Comparison of ENCODE assay signal across 18 cellular contexts in genomic region chr10:21954132-21954531, GRCh38. TPM values are rescaled to one million over a fixed set of nuclear protein-coding genes. Genes with fewer than 3 reads are reported as not detected.
DNase-seq lines count a peak whose midpoint lies in the region; ATAC-seq, FAIRE-seq and TF ChIP-seq lines count a peak whose summit lies in the region.
"Had no signal": no experiment of that assay in that cellular context is flagged by ENCODE, and none has a peak within 500 bp of the region (broad histone marks: within the 10 kb centered on the region; RNA-seq: fewer than 3 reads in every experiment).

No MANE protein-coding gene starts in this region.

- TF ChIP-seq CTCF in progenitor cell of endocrine pancreas (IDR thresholded peaks at IDR 0.05; ENCODE audit: unreplicated experiment), result no peak

- no peaks in the 10 kb centered on the region for H3K27me3 Mint-ChIP-seq in progenitor cell of endocrine pancreas
- H3K27me3 Mint-ChIP-seq: activated naive CD8-positive, alpha-beta T cell treated with anti-CD3 and anti-CD28 coated beads, Interleukin-2, amount 10 ng/mL, durations not matched to agents 7 days and 5 days had no signal

- no peak overlapping the region for H3K4ac ChIP-seq in mesenchymal stem cell (ENCODE audit: low read depth in 1 of 2, low read length in 2 of 2)

- no peak overlapping the region for H3K4me3 ChIP-seq in Karpas-422 (ENCODE audit: low read length)
- H3K4me3 ChIP-seq in mesenchymal stem cell (ENCODE audit: insufficient read depth in 1 of 2, low read depth in 1 of 2, low read length in 2 of 2), result no peak overlapping the region
- H3K4me3 ChIP-seq: psoas muscle, suprapubic skin had no signal

- peak; percentile 68 for ATAC-seq in GM21619 (IDR thresholded peaks at IDR 0.05; ENCODE audit: unreplicated experiment)
- ATAC-seq: HepG2 had no signal

- WGBS in mesenchymal stem cell, result 33% methylated on average over 1 of the region's 5 CpGs

- H3K36me3 ChIP-seq in Karpas-422 (ENCODE audit: insufficient read depth, low read length) (no peaks in the 10 kb centered on the region), mesenchymal stem cell (ENCODE audit: control insufficient read depth in 1 of 2, insufficient read depth in 2 of 2, low read depth in 1 of 2, low read length in 2 of 2) (no peaks in the 10 kb centered on the region)
- H3K36me3 ChIP-seq: suprapubic skin had no signal

- H3K4me1 ChIP-seq in Karpas-422 (ENCODE audit: low read length) (peaks cover 11% of the 10 kb centered on the region), mesenchymal stem cell (ENCODE audit: control insufficient read depth, insufficient read depth, low read depth, low read length) (peaks cover 1% of the 10 kb centered on the region)
- H3K4me1 ChIP-seq: psoas muscle, suprapubic skin had no signal

- H2BK5ac ChIP-seq in mesenchymal stem cell (ENCODE audit: low read depth, low read length, poor library complexity, severe bottlenecking), result no peak overlapping the region

- no peak for DNase-seq in GM12891 (ENCODE audit: insufficient read length, low spot score)
- DNase-seq in Karpas-422, result no peak
- no peak for DNase-seq in mesenchymal stem cell
- DNase-seq in DMS79 treated with DMSO at 0.1 percent for 48 hours (lab: John Stamatoyannopoulos, UW), result no peak
- no peak for DNase-seq in progenitor cell of endocrine pancreas (ENCODE audit: low spot score, unreplicated experiment)
- no peak for DNase-seq in SIG-M5 (lab: John Stamatoyannopoulos, UW)
- no peak for DNase-seq in NCI-H146 treated with DMSO at 0.1 percent for 48 hours (lab: John Stamatoyannopoulos, UW; ENCODE audit: unreplicated experiment)
- DNase-seq: activated CD4-positive, alpha-beta T cell treated with anti-CD3 and anti-CD28 coated beads for 48 hours; activated naive CD8-positive, alpha-beta T cell treated with anti-CD3 and anti-CD28 coated beads, Interleukin-2, amount 10 ng/mL, durations not matched to agents 7 days and 5 days; activated T-cell treated with anti-CD3 and anti-CD28 coated beads, Interleukin-2, amount 50 U/mL, for 4 hours; effector memory CD4-positive, alpha-beta T cell; NCI-H510A treated with DMSO at 0.1 percent for 48 hours; psoas muscle; stimulated activated CD4-positive, alpha-beta T cell treated with anti-CD3 and anti-CD28 coated beads, Interleukin-15, amount 100 ng/mL, for 24 hours had no signal

- no peak overlapping the region for H3K4me3 Mint-ChIP-seq in progenitor cell of endocrine pancreas (ENCODE audit: low read depth)
- H3K4me3 Mint-ChIP-seq: activated naive CD8-positive, alpha-beta T cell treated with anti-CD3 and anti-CD28 coated beads, Interleukin-2, amount 10 ng/mL, durations not matched to agents 7 days and 5 days; activated T-cell treated with anti-CD3 and anti-CD28 coated beads, Interleukin-2, amount 50 U/mL, for 4 hours; HFFc6 had no signal

- H3K4me2 ChIP-seq in Karpas-422 (ENCODE audit: low read depth, low read length, poor library complexity, severe bottlenecking) (peak overlapping the region; percentile 46), mesenchymal stem cell (ENCODE audit: low read length, poor library complexity, severe bottlenecking) (no peak overlapping the region)

- no peaks in the 10 kb centered on the region for H3K9me3 ChIP-seq in Karpas-422 (ENCODE audit: low read length)
- no peaks in the 10 kb centered on the region for H3K9me3 ChIP-seq in mesenchymal stem cell (ENCODE audit: control insufficient read depth, low read length)
- H3K9me3 ChIP-seq: psoas muscle, suprapubic skin had no signal

- H3K27ac Mint-ChIP-seq in progenitor cell of endocrine pancreas, result no peak overlapping the region
- H3K27ac Mint-ChIP-seq: activated naive CD8-positive, alpha-beta T cell treated with anti-CD3 and anti-CD28 coated beads, Interleukin-2, amount 10 ng/mL, durations not matched to agents 7 days and 5 days; HFFc6 had no signal

- no peak for TF ChIP-seq POLR2A in GM12891 (IDR thresholded peaks at IDR 0.05; ENCODE audit: low read depth, low read length)

- H3K14ac ChIP-seq in mesenchymal stem cell (ENCODE audit: low read length in 2 of 2), result no peak overlapping the region

- no peak overlapping the region for H3K27ac ChIP-seq in Karpas-422 (ENCODE audit: low read length)
- H3K27ac ChIP-seq in mesenchymal stem cell (ENCODE audit: low read length, poor library complexity, severe bottlenecking), result no peak overlapping the region
- H3K27ac ChIP-seq: psoas muscle, suprapubic skin had no signal

- no peak overlapping the region for H2BK15ac ChIP-seq in mesenchymal stem cell (ENCODE audit: low read depth, poor library complexity, severe bottlenecking)

- no peak overlapping the region for H2AFZ ChIP-seq in Karpas-422 (ENCODE audit: low read length)
- no peak overlapping the region for H2AFZ ChIP-seq in mesenchymal stem cell (ENCODE audit: low read depth, low read length)

- H3K9ac ChIP-seq in Karpas-422 (ENCODE audit: low read length) (no peak overlapping the region), mesenchymal stem cell (ENCODE audit: low read length) (peak overlapping the region; percentile 50)

- no peak overlapping the region for H4K91ac ChIP-seq in mesenchymal stem cell (ENCODE audit: low read length)

- no peaks in the 10 kb centered on the region for H4K20me1 ChIP-seq in Karpas-422 (ENCODE audit: insufficient read depth, low read depth, low read length)

- H4K8ac ChIP-seq in mesenchymal stem cell (ENCODE audit: low read length), result no peak overlapping the region

- no peak overlapping the region for H2BK12ac ChIP-seq in mesenchymal stem cell (ENCODE audit: low read length in 2 of 2)

- H3K79me1 ChIP-seq in mesenchymal stem cell (replicated peaks; ENCODE audit: low read length, poor library complexity, severe bottlenecking), result peaks cover 8% of the 10 kb centered on the region

- H3K23ac ChIP-seq in mesenchymal stem cell (ENCODE audit: low read length in 2 of 2), result no peak overlapping the region

- H3K4me1 Mint-ChIP-seq in progenitor cell of endocrine pancreas (ENCODE audit: low read depth), result peaks cover 1% of the 10 kb centered on the region

- no peaks in the 10 kb centered on the region for H3K9me3 Mint-ChIP-seq in progenitor cell of endocrine pancreas (ENCODE audit: low read depth)
- H3K9me3 Mint-ChIP-seq: activated naive CD8-positive, alpha-beta T cell treated with anti-CD3 and anti-CD28 coated beads, Interleukin-2, amount 10 ng/mL, durations not matched to agents 7 days and 5 days; activated T-cell treated with anti-CD3 and anti-CD28 coated beads, Interleukin-2, amount 50 U/mL, for 4 hours; HFFc6 had no signal

- H3K27me3 ChIP-seq in Karpas-422 (ENCODE audit: low read length) (no peaks in the 10 kb centered on the region), mesenchymal stem cell (ENCODE audit: control insufficient read depth in 1 of 2, insufficient read depth in 1 of 2, low read length in 2 of 2) (no peaks in the 10 kb centered on the region)
- H3K27me3 ChIP-seq: suprapubic skin had no signal

- FAIRE-seq in GM12891 (lab: Jason Lieb, UNC), result peak; percentile 71
- FAIRE-seq: HepG2 had no signal

- H3K9me2 ChIP-seq in Karpas-422 (replicated peaks; ENCODE audit: insufficient read depth, low read length), result no peaks in the 10 kb centered on the region

- no peaks in the 10 kb centered on the region for H3K79me2 ChIP-seq in Karpas-422 (ENCODE audit: low read length)

- no peak overlapping the region for H2AK5ac ChIP-seq in mesenchymal stem cell (ENCODE audit: low read length, severe bottlenecking)

- H3K36me3 Mint-ChIP-seq in progenitor cell of endocrine pancreas (ENCODE audit: insufficient read depth), result no peaks in the 10 kb centered on the region

- H3K18ac ChIP-seq in mesenchymal stem cell (ENCODE audit: low read depth in 1 of 2, low read length in 2 of 2), result no peak overlapping the region

- H2BK120ac ChIP-seq in mesenchymal stem cell (ENCODE audit: low read depth, low read length), result no peak overlapping the region

TF ChIP-seq in GM12891, 5 proteins besides CTCF, POLR2A, EP300 and RAD21:
- TF ChIP-seq POU2F2 (IDR thresholded peaks at IDR 0.05; ENCODE audit: low read depth, low read length), result no peak
- no peak for TF ChIP-seq SPI1 (IDR thresholded peaks at IDR 0.05; ENCODE audit: low read depth, low read length)
- no peak for TF ChIP-seq PAX5 (IDR thresholded peaks at IDR 0.05; ENCODE audit: insufficient read depth, low read length, severe bottlenecking)
- TF ChIP-seq POLR2AphosphoS5 (IDR thresholded peaks at IDR 0.05; ENCODE audit: low read depth, low read length), result no peak
- no peak for TF ChIP-seq TAF1 (IDR thresholded peaks at IDR 0.05; ENCODE audit: low read depth, low read length)

RNA-seq across cellular contexts. Expression of gene DNAJC1, which starts 49.4 kb away (rescaled TPM):
- 10.3 TPM for polyA plus RNA-seq in GM12891 (2012; ENCODE audit: low read depth, missing spikeins)
- total RNA-seq in Karpas-422 (2014; rRNA removed; shearing (Covaris generic); ENCODE audit: low replicate concordance), result 3.2 and 4.4 TPM in 2 replicates
- 75.7 TPM for polyA plus RNA-seq in mesenchymal stem cell (2013, experiment 1 of 2)
- 77.3 TPM for polyA plus RNA-seq in mesenchymal stem cell (2013, experiment 2 of 2)
- 28.5 and 29.1 TPM in 2 replicates for total RNA-seq in progenitor cell of endocrine pancreas
